ENCODE assay signal across 9 cellular contexts in the genomic region with DNA sequence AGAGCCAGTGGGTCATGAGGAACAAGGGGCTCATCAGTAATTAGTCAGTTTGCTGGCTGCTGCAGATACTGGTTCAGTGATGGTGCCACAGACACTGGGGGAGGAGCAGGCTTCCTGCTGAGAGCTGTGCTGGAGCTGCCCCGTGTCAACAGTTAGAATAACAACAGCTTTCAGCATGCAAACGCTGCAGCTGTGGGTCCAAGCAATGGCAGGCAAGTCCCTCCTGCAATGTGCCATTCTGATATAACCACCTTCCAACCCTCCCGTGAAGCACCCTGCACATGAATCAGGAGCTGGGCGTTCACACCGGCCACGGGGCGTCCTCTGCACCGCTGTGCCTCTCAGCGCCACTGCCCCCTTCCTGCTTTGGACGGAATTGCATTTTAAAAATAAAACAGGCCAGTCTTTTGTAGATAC.
DNase-seq lines count a peak whose midpoint lies in the region; ATAC-seq and TF ChIP-seq lines count a peak whose summit lies in the region.
"Had no signal": no experiment of that assay in that cellular context is flagged by ENCODE, and none has a peak within 500 bp of the region (broad histone marks: within the 10 kb centered on the region; RNA-seq: fewer than 3 reads in every experiment).

No MANE protein-coding gene starts in this region.

- no peaks in the 10 kb centered on the region for H3K79me2 ChIP-seq in PC-3 (ENCODE audit: low read length)

- DNase-seq in stimulated activated CD4-positive, alpha-beta T cell treated with anti-CD3 and anti-CD28 coated beads, Interleukin-12 subunit alpha, Interleukin-12 subunit beta, amount 100 ng/mL, for 4 hours, result peak; percentile 8
- no peak for DNase-seq in stimulated activated CD4-positive, alpha-beta T cell treated with anti-CD3 and anti-CD28 coated beads, Interleukin-4, amount 100 ng/mL, for 24 hours
- DNase-seq in PC-3 (peak; percentile 69), islet precursor cell (peak; percentile 80), anterior cingulate cortex (lab: John Stamatoyannopoulos, UW) (no peak), foreskin melanocyte (no peak), posterior vena cava (ENCODE audit: low spot score) (no peak)
- DNase-seq: GF-D8 had no signal

- H3K4me1 ChIP-seq in PC-3 (ENCODE audit: insufficient read depth, low read length), result no peaks in the 10 kb centered on the region

- no peaks in the 10 kb centered on the region for H3K36me3 ChIP-seq in PC-3 (ENCODE audit: low read depth, low read length)

- CTCF ChIA-PET in PC-3 (lab: Charles Lee), result interaction anchor here (0.5 to 1.1 kb wide), 3 partner anchors 96 to 315 kb away, joined by 3 to 6 read pairs (median 4); no protein-coding TSS in a partner anchor

- H3F3A ChIP-seq in PC-3 (ENCODE audit: low read length, unreplicated experiment), result no peaks in the 10 kb centered on the region

- H4K20me1 ChIP-seq in PC-3 (ENCODE audit: low read length), result no peaks in the 10 kb centered on the region

- H3K4me3 ChIP-seq in PC-3 (ENCODE audit: low read length), result no peak overlapping the region

- peak; percentile 49 for ATAC-seq in PC-3
- ATAC-seq in HG03469 (IDR thresholded peaks at IDR 0.05; ENCODE audit: unreplicated experiment), result no peak

- no peak overlapping the region for H2AFZ ChIP-seq in PC-3 (ENCODE audit: low read length)

- no peak overlapping the region for H3K9ac ChIP-seq in PC-3 (ENCODE audit: low read length)

- H3K9me2 ChIP-seq in PC-3 (replicated peaks; ENCODE audit: low read length), result no peaks in the 10 kb centered on the region

- POLR2A ChIA-PET in PC-3 (lab: Charles Lee; ENCODE audit: unreplicated experiment), result no interaction called here

- TF ChIP-seq CTCF in PC-3 (conservative IDR thresholded peaks at IDR 0.05; ENCODE audit: low read depth, low read length), result peak; percentile 69

- no peak overlapping the region for H3K4me2 ChIP-seq in PC-3 (ENCODE audit: low read length)

- intact Hi-C loops in PC-3 (cut with micrococcal nuclease) (loop anchor here (5.0 kb wide), 1 partner anchor 690 kb away; no protein-coding TSS in a partner anchor), posterior vena cava (cut with DNase I) (loop anchor here in 1 of 2 donors (10.0 kb wide), 1 partner anchor 348 kb away; no protein-coding TSS in a partner anchor)

- no peak overlapping the region for H3K27ac ChIP-seq in PC-3 (ENCODE audit: low read length)

- H3K9me3 ChIP-seq in PC-3 (ENCODE audit: low read length), result peaks cover 6% of the 10 kb centered on the region; the same call in 1 of the 2 replicates

- no TSS peak for BruUV-seq in PC-3 (replicated peaks; lab: Mats Ljungman, UMichigan)

- peaks cover 31% of the 10 kb centered on the region for H3K27me3 ChIP-seq in PC-3 (ENCODE audit: low read length)

Comparison
In these comparisons a context has a peak if more than half of its experiments do, and no peak if none do; other contexts are left out.
1. DNase-seq: peak in stimulated activated CD4-positive, alpha-beta T cell treated with anti-CD3 and anti-CD28 coated beads, Interleukin-12 subunit alpha, Interleukin-12 subunit beta, amount 100 ng/mL, for 4 hours (single experiment), PC-3 (single experiment) and islet precursor cell (single experiment); none in stimulated activated CD4-positive, alpha-beta T cell treated with anti-CD3 and anti-CD28 coated beads, Interleukin-4, amount 100 ng/mL, for 24 hours (single experiment), anterior cingulate cortex (0 of 58), foreskin melanocyte (single experiment) and posterior vena cava (single experiment).